8 cellular contexts compared by ENCODE assay signal in genomic region chr3:50274371-50275104, GRCh38. TPM values are rescaled to one million over a fixed set of nuclear protein-coding genes. Genes with fewer than 3 reads are reported as not detected.
DNase-seq lines count a peak whose midpoint lies in the region; ATAC-seq and TF ChIP-seq lines count a peak whose summit lies in the region.

No MANE protein-coding gene starts in this region.

- no peak overlapping the region for H3K4me3 ChIP-seq in lung

- TF ChIP-seq CTCF in GM12874 (IDR thresholded peaks at IDR 0.05; ENCODE audit: insufficient read depth, low read depth, low read length), result peak; percentile 84
- peak; percentile 47 for TF ChIP-seq CTCF in lung (IDR thresholded peaks at IDR 0.05; ENCODE audit: control extremely low read depth, extremely low read depth)

- H3K27ac ChIP-seq in cingulate gyrus (ENCODE audit: low read depth, low read length) (peak overlapping the region; percentile 75), lung (ENCODE audit: low read depth in 1 of 2, low read length in 1 of 2) (no peak overlapping the region)

- DNase-seq in NCI-H1930 (lab: John Stamatoyannopoulos, UW) (peak; percentile 39 to 56), lung (ENCODE audit: low spot score) (peak; percentile 69), DMS79 treated with DMSO at 0.1 percent for 48 hours (lab: John Stamatoyannopoulos, UW) (no peak)
- DNase-seq in activated CD4-positive, alpha-beta T cell treated with anti-CD3 and anti-CD28 coated beads for 4 hours, result peak; percentile 63 to 72
- peak; percentile 51 for DNase-seq in stimulated activated CD8-positive, alpha-beta memory T cell treated with anti-CD3 and anti-CD28 coated beads, Interleukin-7, amount 100 ng/mL, for 24 hours (ENCODE audit: low read depth)

- peaks cover 0 to 3% of the 10 kb centered on the region in 2 donors for H3K36me3 ChIP-seq in lung (ENCODE audit: control insufficient read depth in 2 of 2, insufficient read depth in 2 of 2, low read length in 2 of 2)

- peaks cover 0 to 17% of the 10 kb centered on the region in 2 donors for H3K4me1 ChIP-seq in lung (ENCODE audit: control insufficient read depth in 2 of 2, insufficient read depth in 2 of 2, low read length in 2 of 2)

- ATAC-seq in lung (ENCODE audit: insufficient read depth, low FRiP score), result no peak
- no peak for ATAC-seq in GM21723 (IDR thresholded peaks at IDR 0.05; ENCODE audit: unreplicated experiment)

- H3K27me3 ChIP-seq in lung (ENCODE audit: control insufficient read depth, insufficient read depth), result no peaks in the 10 kb centered on the region

- 22 to 39% methylated on average over 25 to 26 of the region's 26 CpGs for WGBS in lung, 2 donors

- H3K9me3 ChIP-seq in lung (ENCODE audit: control insufficient read depth in 2 of 2, insufficient read depth in 1 of 2, low read length in 1 of 2), result no peaks in the 10 kb centered on the region

RNA-seq across cellular contexts. Expression of gene LSMEM2, which starts 4.3 kb away (rescaled TPM):
- under 1 TPM in 1 of 2 donors, not detected in 1; 0.12 TPM for total RNA-seq in lung
- under 1 TPM; 0.10 to 0.49 TPM for polyA plus RNA-seq in lung

RNA-seq across cellular contexts. Expression of gene SEMA3B, which starts 5.6 kb away (rescaled TPM):
- total RNA-seq in lung, result 10 to 100 TPM; 47.9 to 95.7 TPM
- 10 to 100 TPM; 39.6 to 75.6 TPM for polyA plus RNA-seq in lung

RNA-seq across cellular contexts. Expression of gene IFRD2, which starts 17.7 kb away (rescaled TPM):
- total RNA-seq in lung, result 10 to 100 TPM; 14.7 to 98.8 TPM
- 100 to 1,000 TPM in 1 of 2 donors, 10 to 100 TPM in 1; 91.4 to 107 TPM for polyA plus RNA-seq in lung

RNA-seq across cellular contexts. Expression of gene HYAL3, which starts 24.7 kb away (rescaled TPM):
- total RNA-seq in lung, result 1 to 10 TPM; 1.4 to 4.0 TPM
- 1 to 10 TPM; 2.5 to 4.9 TPM for polyA plus RNA-seq in lung

RNA-seq across cellular contexts. Expression of gene NAA80, which starts 24.7 kb away (rescaled TPM):
- total RNA-seq in lung, result 10 to 100 TPM in 1 of 2 donors, 1 to 10 TPM in 1; 4.8 to 16.6 TPM
- polyA plus RNA-seq in lung, result 10 to 100 TPM in 1 of 2 donors, 1 to 10 TPM in 1; 9.5 to 14.7 TPM
